ENCODE assay signal across 9 cellular contexts in the genomic region with DNA sequence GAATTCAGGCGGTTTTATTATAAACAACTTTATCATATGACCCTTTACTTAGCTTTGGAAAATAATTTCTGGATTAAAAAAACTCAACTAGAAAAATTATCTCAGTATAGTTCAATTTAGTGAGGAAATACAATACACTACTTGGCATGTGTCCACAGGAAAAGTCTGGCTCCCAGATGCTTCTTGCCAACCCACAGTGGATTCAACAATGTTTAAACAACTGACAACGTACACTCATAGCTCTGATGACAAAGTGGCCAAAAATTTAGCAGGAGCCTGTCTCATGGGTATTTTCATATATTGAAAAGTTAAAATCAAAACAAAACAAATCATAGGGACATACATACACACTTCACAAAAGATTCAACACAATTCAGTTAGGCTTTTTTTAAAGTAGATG.
DNase-seq lines count a peak whose midpoint lies in the region; ATAC-seq and TF ChIP-seq lines count a peak whose summit lies in the region.
"Had no signal": no experiment of that assay in that cellular context is flagged by ENCODE, and none has a peak within 500 bp of the region (broad histone marks: within the 10 kb centered on the region; RNA-seq: fewer than 3 reads in every experiment).

No MANE protein-coding gene starts in this region.

- no peak overlapping the region for H3K4me3 ChIP-seq in choroid plexus epithelial cell (ENCODE audit: low read depth, low read length)

- CTCF ChIA-PET in activated CD8-positive, alpha-beta T cell treated with anti-CD3 and anti-CD28 coated beads for 36 hours (lab: Charles Lee), result interaction anchor here (1.0 to 1.3 kb wide), 3 partner anchors 8 to 38 kb away, joined by 3 read pairs; no protein-coding TSS in a partner anchor

- no peak overlapping the region for H3K27ac Mint-ChIP-seq in activated CD8-positive, alpha-beta T cell treated with anti-CD3 and anti-CD28 coated beads for 36 hours
- H3K27ac Mint-ChIP-seq: naive B cell had no signal

- no peak overlapping the region for H3K4me3 Mint-ChIP-seq in activated CD8-positive, alpha-beta T cell treated with anti-CD3 and anti-CD28 coated beads for 36 hours
- H3K4me3 Mint-ChIP-seq: naive B cell had no signal

- DNase-seq in EL (peak; percentile 96), NCI-H2107 (lab: John Stamatoyannopoulos, UW) (peak; percentile 56), choroid plexus epithelial cell (ENCODE audit: low read depth) (peak; percentile 93), non-pigmented ciliary epithelial cell (ENCODE audit: low read depth) (peak; percentile 82), cerebellum (ENCODE audit: low spot score) (no peak), caudate nucleus (lab: John Stamatoyannopoulos, UW) (no peak)
- no peak for DNase-seq in activated CD8-positive, alpha-beta T cell treated with anti-CD3 and anti-CD28 coated beads for 36 hours
- DNase-seq: naive B cell had no signal

- no peaks in the 10 kb centered on the region for H3K36me3 Mint-ChIP-seq in activated CD8-positive, alpha-beta T cell treated with anti-CD3 and anti-CD28 coated beads for 36 hours (ENCODE audit: low read depth)

- intact Hi-C loops in activated CD8-positive, alpha-beta T cell treated with anti-CD3 and anti-CD28 coated beads for 36 hours (cut with micrococcal nuclease), result no loop called here

- peaks cover 3% of the 10 kb centered on the region for H3K27me3 Mint-ChIP-seq in activated CD8-positive, alpha-beta T cell treated with anti-CD3 and anti-CD28 coated beads for 36 hours
- H3K27me3 Mint-ChIP-seq: naive B cell had no signal

- H3K27ac ChIP-seq in caudate nucleus (ENCODE audit: low read depth, low read length), result no peak overlapping the region

- no peaks in the 10 kb centered on the region for H3K4me1 Mint-ChIP-seq in activated CD8-positive, alpha-beta T cell treated with anti-CD3 and anti-CD28 coated beads for 36 hours (ENCODE audit: low read depth)

- POLR2A ChIA-PET in activated CD8-positive, alpha-beta T cell treated with anti-CD3 and anti-CD28 coated beads for 36 hours (lab: Charles Lee), result interaction anchor here (0.6 kb wide), 2 partner anchors 15 to 16 kb away, joined by 3 read pairs; no protein-coding TSS in a partner anchor

- no peak for ATAC-seq in GM18858 (IDR thresholded peaks at IDR 0.05; ENCODE audit: unreplicated experiment)
- ATAC-seq in activated CD8-positive, alpha-beta T cell treated with anti-CD3 and anti-CD28 coated beads for 36 hours, result no peak

- TF ChIP-seq CTCF in choroid plexus epithelial cell (conservative IDR thresholded peaks at IDR 0.05; ENCODE audit: low read depth, low read length), result no peak
- no peak for TF ChIP-seq CTCF in activated CD8-positive, alpha-beta T cell treated with anti-CD3 and anti-CD28 coated beads for 36 hours (IDR thresholded peaks at IDR 0.05)

- no peaks in the 10 kb centered on the region for H3K9me3 Mint-ChIP-seq in activated CD8-positive, alpha-beta T cell treated with anti-CD3 and anti-CD28 coated beads for 36 hours
- H3K9me3 Mint-ChIP-seq: naive B cell had no signal

Comparison
In these comparisons a context has a peak if more than half of its experiments do, and no peak if none do; other contexts are left out.
1. DNase-seq: peak in EL (single experiment), NCI-H2107 (single experiment), choroid plexus epithelial cell (single experiment) and non-pigmented ciliary epithelial cell (single experiment); none in activated CD8-positive, alpha-beta T cell treated with anti-CD3 and anti-CD28 coated beads for 36 hours (single experiment), cerebellum (single experiment) and caudate nucleus (0 of 61).